ENCODE assay signal across 26 cellular contexts in genomic region chr11:45678962-45679361, GRCh38. TPM values are rescaled to one million over a fixed set of nuclear protein-coding genes. Genes with fewer than 3 reads are reported as not detected.
"Had no signal": no experiment of that assay in that cellular context is flagged by ENCODE, and none has a peak within 500 bp of the region (broad histone marks: within the 10 kb centered on the region; RNA-seq: fewer than 3 reads in every experiment).

No MANE protein-coding gene starts in this region.

- ATAC-seq: activated CD4-positive, CD25-positive, alpha-beta regulatory T cell treated with anti-CD3 and anti-CD28 coated beads, Interleukin-2, amount 50 U/mL, for 24 hours; effector memory CD8-positive, alpha-beta T cell; naive thymus-derived CD4-positive, alpha-beta T cell; right cardiac atrium; T-cell had no signal

- DNase-seq: activated CD4-positive, alpha-beta T cell treated with anti-CD3 and anti-CD28 coated beads for 48 hours; activated CD4-positive, alpha-beta T cell treated with anti-CD3 and anti-CD28 coated beads, Interleukin-2, amount 50 U/mL, for 48 hours; activated CD8-positive, alpha-beta memory T cell treated with anti-CD3 and anti-CD28 coated beads for 24 hours; activated effector memory CD4-positive, alpha-beta T cell treated with Interleukin-2 at 50 U/mL for 16 hours; activated naive CD4-positive, alpha-beta T cell treated with Interleukin-2 at 50 U/mL for 16 hours; brain microvascular endothelial cell; caudate nucleus; cortex of kidney; effector memory CD8-positive, alpha-beta T cell; foreskin fibroblast; head of caudate nucleus; hippocampal formation; immature natural killer cell; midbrain; naive thymus-derived CD4-positive, alpha-beta T cell; nucleus accumbens; right cardiac atrium; stimulated activated naive CD4-positive, alpha-beta T cell; T-cell; testis; transverse colon had no signal

- H3K4me3 ChIP-seq: spleen, testis, transverse colon had no signal

- H3K4me1 Mint-ChIP-seq: immature natural killer cell; naive thymus-derived CD4-positive, alpha-beta T cell; T-cell had no signal

- H3K36me3 Mint-ChIP-seq: activated naive CD8-positive, alpha-beta T cell; immature natural killer cell; naive thymus-derived CD4-positive, alpha-beta T cell; T-cell had no signal

- H3K4me3 Mint-ChIP-seq: activated naive CD8-positive, alpha-beta T cell; effector memory CD8-positive, alpha-beta T cell; immature natural killer cell; naive thymus-derived CD4-positive, alpha-beta T cell; T-cell; T-helper 2 cell treated with Interferon-gamma antibody and Interleukin-4, amounts not matched to agents 5 μg/mL and 100 μg/mL, for 36 hours had no signal

- H3K27ac ChIP-seq: brain microvascular endothelial cell, parathyroid adenoma, spleen, testis, transverse colon had no signal

- H3K27me3 ChIP-seq: brain microvascular endothelial cell, testis, transverse colon had no signal

- H3K36me3 ChIP-seq: brain microvascular endothelial cell, spleen, transverse colon had no signal

- H3K27ac Mint-ChIP-seq: activated naive CD8-positive, alpha-beta T cell; effector memory CD8-positive, alpha-beta T cell; naive thymus-derived CD4-positive, alpha-beta T cell; T-cell; T-helper 2 cell treated with Interferon-gamma antibody and Interleukin-4, amounts not matched to agents 5 μg/mL and 100 μg/mL, for 36 hours had no signal

- H3K9me3 Mint-ChIP-seq: effector memory CD8-positive, alpha-beta T cell; immature natural killer cell; T-cell; T-helper 2 cell treated with Interferon-gamma antibody and Interleukin-4, amounts not matched to agents 5 μg/mL and 100 μg/mL, for 36 hours had no signal

- H3K4me1 ChIP-seq: parathyroid adenoma, testis, transverse colon had no signal

- H3K27me3 Mint-ChIP-seq: activated naive CD8-positive, alpha-beta T cell had no signal

- H3K9ac ChIP-seq: parathyroid adenoma had no signal

- H3K9me3 ChIP-seq: spleen, testis, transverse colon had no signal

RNA-seq across cellular contexts. Expression of gene CHST1, which starts 13.5 kb away (rescaled TPM):
- total RNA-seq: naive thymus-derived CD4-positive, alpha-beta T cell had no signal
- polyA plus RNA-seq: naive thymus-derived CD4-positive, alpha-beta T cell had no signal
